ENCODE assay signal across 17 cellular contexts in genomic region chr9:18550286-18550685, GRCh38.
DNase-seq lines count a peak whose midpoint lies in the region; ATAC-seq and TF ChIP-seq lines count a peak whose summit lies in the region.
"Had no signal": no experiment of that assay in that cellular context is flagged by ENCODE, and none has a peak within 500 bp of the region (broad histone marks: within the 10 kb centered on the region; RNA-seq: fewer than 3 reads in every experiment).

No MANE protein-coding gene starts in this region.

- no peaks in the 10 kb centered on the region for H3K4me1 ChIP-seq in CD8-positive, alpha-beta T cell (ENCODE audit: insufficient read depth, low read length)
- H3K4me1 ChIP-seq: BLaER1, HAP-1 had no signal

- no peak overlapping the region for H3K4me3 Mint-ChIP-seq in CD8-positive, alpha-beta T cell
- H3K4me3 Mint-ChIP-seq: B cell; CD14-positive monocyte; CD4-positive, alpha-beta T cell; HFFc6 had no signal

- peaks cover 2% of the 10 kb centered on the region for H3K9me3 Mint-ChIP-seq in CD8-positive, alpha-beta T cell
- H3K9me3 Mint-ChIP-seq: HFFc6 had no signal

- intact Hi-C loops in CD8-positive, alpha-beta T cell (cut with DNase I, micrococcal nuclease): no loop called here
- intact Hi-C loops in sciatic nerve (cut with DNase I): no loop called here

- no peaks in the 10 kb centered on the region for H3K27me3 Mint-ChIP-seq in CD8-positive, alpha-beta T cell (ENCODE audit: low read depth)
- H3K27me3 Mint-ChIP-seq: B cell; CD4-positive, alpha-beta T cell had no signal

- CTCF ChIA-PET in CD8-positive, alpha-beta T cell (lab: Charles Lee): no interaction called here

- no peaks in the 10 kb centered on the region for H3K27me3 ChIP-seq in CD8-positive, alpha-beta T cell (ENCODE audit: insufficient read depth, low read length)
- H3K27me3 ChIP-seq: BLaER1 had no signal

- POLR2A ChIA-PET in CD8-positive, alpha-beta T cell (lab: Charles Lee): no interaction called here

- in situ Hi-C loops in astrocyte of the spinal cord (cut with HindIII; ENCODE audit: low sequenced_read_pairs): no loop called here

- H3K36me3 Mint-ChIP-seq in CD8-positive, alpha-beta T cell: no peaks in the 10 kb centered on the region
- H3K36me3 Mint-ChIP-seq: CD14-positive monocyte had no signal

- no peak for TF ChIP-seq CTCF in C4-2B (conservative IDR thresholded peaks at IDR 0.05)
- TF ChIP-seq CTCF in VCaP (conservative IDR thresholded peaks at IDR 0.05): no peak
- no peak for TF ChIP-seq CTCF in astrocyte of the spinal cord (IDR thresholded peaks at IDR 0.05; ENCODE audit: low read depth, low read length)
- TF ChIP-seq CTCF in CD8-positive, alpha-beta T cell (IDR thresholded peaks at IDR 0.05): no peak

- no peaks in the 10 kb centered on the region for H3K9me3 ChIP-seq in CD8-positive, alpha-beta T cell (ENCODE audit: low read length)
- H3K9me3 ChIP-seq: BLaER1, HAP-1 had no signal

- H3K27ac Mint-ChIP-seq in CD8-positive, alpha-beta T cell: no peak overlapping the region
- H3K27ac Mint-ChIP-seq: B cell; CD14-positive monocyte; CD4-positive, alpha-beta T cell; HFFc6 had no signal

- no peak overlapping the region for H3K4me3 ChIP-seq in astrocyte of the spinal cord (ENCODE audit: low read depth, low read length)
- H3K4me3 ChIP-seq in CD8-positive, alpha-beta T cell (ENCODE audit: low read depth, low read length): no peak overlapping the region
- H3K4me3 ChIP-seq: BLaER1, HAP-1 had no signal

- ATAC-seq in CD8-positive, alpha-beta T cell: no peak
- ATAC-seq in sciatic nerve: no peak

- DNase-seq in astrocyte of the spinal cord (ENCODE audit: low read depth, low spot score) (peak; percentile 38), GOT3 (lab: John Stamatoyannopoulos, UW) (no peak), sciatic nerve (ENCODE audit: low spot score) (no peak)
- no peak for DNase-seq in CD8-positive, alpha-beta T cell
- DNase-seq: Calu3; CD4-positive, alpha-beta T cell; COR-L47; DMS153; DND-41; HFFc6 had no signal

- H3K27ac ChIP-seq in C4-2B: peak overlapping the region; percentile 9; the same call in 1 of the 2 replicates
- peak overlapping the region; percentile 35 for H3K27ac ChIP-seq in VCaP
- H3K27ac ChIP-seq in CD8-positive, alpha-beta T cell (ENCODE audit: low read depth, low read length): no peak overlapping the region
- H3K27ac ChIP-seq: 22Rv1, BLaER1 had no signal

- no peaks in the 10 kb centered on the region for H3K4me1 Mint-ChIP-seq in CD8-positive, alpha-beta T cell (ENCODE audit: low read depth)
- H3K4me1 Mint-ChIP-seq: B cell, CD14-positive monocyte had no signal

- H3K36me3 ChIP-seq in CD8-positive, alpha-beta T cell (ENCODE audit: insufficient read depth, low read length): no peaks in the 10 kb centered on the region
- H3K36me3 ChIP-seq: BLaER1, HAP-1 had no signal
